Comparison of ENCODE assay signal across 1 cellular context in the genomic region with DNA sequence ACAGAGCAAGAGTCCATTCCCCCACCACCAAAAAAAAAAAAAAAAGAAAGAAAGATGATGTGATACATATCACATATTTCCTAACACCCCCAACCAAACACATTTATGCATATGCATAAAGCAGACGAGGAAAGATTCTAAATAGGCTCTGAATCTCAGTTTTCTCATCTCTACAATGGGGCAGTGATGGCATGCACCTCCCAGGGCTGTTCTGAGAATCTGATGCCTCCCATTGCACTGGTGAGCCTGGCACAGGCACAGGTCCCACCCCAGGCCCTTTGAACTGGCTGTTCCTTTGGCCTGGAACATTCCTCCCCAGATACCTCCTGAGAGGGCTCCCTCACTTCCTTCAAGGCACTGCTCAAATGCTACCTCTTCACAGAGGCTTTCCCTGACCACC.
TF ChIP-seq lines count a peak whose summit lies in the region.

No MANE protein-coding gene starts in this region.

TF ChIP-seq in IMR-90, 13 proteins besides CTCF, POLR2A, EP300 and RAD21:
- TF ChIP-seq, protein P1, sequence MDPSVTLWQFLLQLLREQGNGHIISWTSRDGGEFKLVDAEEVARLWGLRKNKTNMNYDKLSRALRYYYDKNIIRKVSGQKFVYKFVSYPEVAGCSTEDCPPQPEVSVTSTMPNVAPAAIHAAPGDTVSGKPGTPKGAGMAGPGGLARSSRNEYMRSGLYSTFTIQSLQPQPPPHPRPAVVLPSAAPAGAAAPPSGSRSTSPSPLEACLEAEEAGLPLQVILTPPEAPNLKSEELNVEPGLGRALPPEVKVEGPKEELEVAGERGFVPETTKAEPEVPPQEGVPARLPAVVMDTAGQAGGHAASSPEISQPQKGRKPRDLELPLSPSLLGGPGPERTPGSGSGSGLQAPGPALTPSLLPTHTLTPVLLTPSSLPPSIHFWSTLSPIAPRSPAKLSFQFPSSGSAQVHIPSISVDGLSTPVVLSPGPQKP (IDR thresholded peaks at IDR 0.05; ENCODE audit: borderline replicate concordance, low read depth, low read length): no peak
- TF ChIP-seq RFX5 (IDR thresholded peaks at IDR 0.05; ENCODE audit: low read depth, low read length) (no peak), FOS (IDR thresholded peaks at IDR 0.05; ENCODE audit: low read depth, low read length) (no peak), RCOR1 (IDR thresholded peaks at IDR 0.05; ENCODE audit: insufficient replicate concordance, low read length) (no peak), MXI1 (IDR thresholded peaks at IDR 0.05; ENCODE audit: borderline replicate concordance, low read depth, low read length) (no peak), CHD1 (IDR thresholded peaks at IDR 0.05; ENCODE audit: low read depth, low read length) (no peak), MAZ (IDR thresholded peaks at IDR 0.05; ENCODE audit: borderline replicate concordance, low read depth, low read length) (no peak), MAFK (IDR thresholded peaks at IDR 0.05; ENCODE audit: low read depth, low read length) (no peak), BHLHE40 (IDR thresholded peaks at IDR 0.05; ENCODE audit: low read depth, low read length) (no peak), CEBPB (IDR thresholded peaks at IDR 0.05; ENCODE audit: low read depth, low read length) (no peak), SMC3 (IDR thresholded peaks at IDR 0.05; ENCODE audit: low read depth, low read length) (no peak), NFE2L2 (IDR thresholded peaks at IDR 0.05; ENCODE audit: low read depth, low read length) (no peak)
- TF ChIP-seq, protein P2, sequence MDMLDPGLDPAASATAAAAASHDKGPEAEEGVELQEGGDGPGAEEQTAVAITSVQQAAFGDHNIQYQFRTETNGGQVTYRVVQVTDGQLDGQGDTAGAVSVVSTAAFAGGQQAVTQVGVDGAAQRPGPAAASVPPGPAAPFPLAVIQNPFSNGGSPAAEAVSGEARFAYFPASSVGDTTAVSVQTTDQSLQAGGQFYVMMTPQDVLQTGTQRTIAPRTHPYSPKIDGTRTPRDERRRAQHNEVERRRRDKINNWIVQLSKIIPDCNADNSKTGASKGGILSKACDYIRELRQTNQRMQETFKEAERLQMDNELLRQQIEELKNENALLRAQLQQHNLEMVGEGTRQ (IDR thresholded peaks at IDR 0.05; ENCODE audit: low read depth, low read length): no peak
